Comparison of ENCODE assay signal across 9 cellular contexts in the genomic region with DNA sequence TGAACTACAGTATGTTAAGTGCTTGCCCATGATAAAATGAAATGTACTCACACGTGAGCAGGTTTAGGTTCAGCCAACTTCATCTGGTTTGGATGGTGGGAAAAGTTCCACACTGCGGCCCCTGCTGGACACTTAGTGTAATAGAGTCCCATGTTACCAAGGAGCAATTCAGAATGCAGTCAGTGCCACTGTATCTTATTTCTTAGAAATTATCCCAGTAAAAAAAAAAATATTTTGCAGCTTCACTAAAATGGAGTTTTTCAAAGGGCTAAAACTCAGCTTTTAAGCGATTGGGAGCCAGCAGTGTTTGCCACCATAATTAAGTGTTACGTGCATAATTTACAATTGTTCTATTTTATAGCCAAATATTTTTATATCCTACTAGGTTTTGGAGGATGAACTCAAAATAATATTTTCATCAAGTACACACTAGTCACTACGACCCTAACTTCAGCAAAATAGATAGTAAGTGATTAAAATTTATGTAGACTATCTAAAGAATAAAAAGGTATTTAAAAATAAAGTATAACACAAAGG.
DNase-seq lines count a peak whose midpoint lies in the region; ATAC-seq, FAIRE-seq and TF ChIP-seq lines count a peak whose summit lies in the region.
"Had no signal": no experiment of that assay in that cellular context is flagged by ENCODE, and none has a peak within 500 bp of the region (broad histone marks: within the 10 kb centered on the region; RNA-seq: fewer than 3 reads in every experiment).

No MANE protein-coding gene starts in this region.

- CTCF ChIA-PET in AG04450 (lab: Charles Lee) (interaction anchor here (0.6 to 5.7 kb wide), 20 partner anchors 10 to 829 kb away, joined by 3 to 42 read pairs (median 4); no protein-coding TSS in a partner anchor), activated B cell treated with CpG ODN at 0.5 μM for 24 hours (lab: Charles Lee) (interaction anchor here (1.0 to 2.6 kb wide), 5 partner anchors 12 to 642 kb away, joined by 5 to 20 read pairs (median 7); no protein-coding TSS in a partner anchor)

- H3K4me3 Mint-ChIP-seq in activated B cell treated with CpG ODN at 0.5 μM for 24 hours, result no peak overlapping the region
- H3K4me3 Mint-ChIP-seq in memory B cell, result no peak overlapping the region
- H3K4me3 Mint-ChIP-seq: IgD-negative memory B cell had no signal

- TF ChIP-seq CTCF in AG04450 (IDR thresholded peaks at IDR 0.05; ENCODE audit: low read depth, low read length) (peak; percentile 89), NB4 (IDR thresholded peaks at IDR 0.05; ENCODE audit: low read depth, low read length) (peak; percentile 77), activated B cell treated with CpG ODN at 0.5 μM for 24 hours (IDR thresholded peaks at IDR 0.05) (peak; percentile 37), suprapubic skin (IDR thresholded peaks at IDR 0.05) (peak; percentile 59 to 61)

- H3K9me3 Mint-ChIP-seq in activated B cell treated with CpG ODN at 0.5 μM for 24 hours, result no peaks in the 10 kb centered on the region
- H3K9me3 Mint-ChIP-seq in memory B cell, result no peaks in the 10 kb centered on the region
- H3K9me3 Mint-ChIP-seq: IgD-negative memory B cell had no signal

- peak; percentile 24 for DNase-seq in AG04450 (ENCODE audit: low read depth, low spot score)
- no peak for DNase-seq in GM12892 (ENCODE audit: insufficient read length)
- DNase-seq in NB4 (ENCODE audit: low read depth), result peak; percentile 66
- no peak for DNase-seq in activated B cell treated with CpG ODN at 0.5 μM for 24 hours
- peak; percentile 16 to 17 for DNase-seq in memory B cell (ENCODE audit: low spot score in 2 of 2)
- no peak for DNase-seq in suprapubic skin (ENCODE audit: low spot score in 2 of 2)

- H3K27ac Mint-ChIP-seq in activated B cell treated with CpG ODN at 0.5 μM for 24 hours, result no peak overlapping the region
- no peak overlapping the region for H3K27ac Mint-ChIP-seq in memory B cell
- H3K27ac Mint-ChIP-seq: IgD-negative memory B cell had no signal

- H3K9me3 ChIP-seq in AG04450 (ENCODE audit: control insufficient read depth, insufficient read depth, low read length) (no peaks in the 10 kb centered on the region), suprapubic skin (no peaks in the 10 kb centered on the region)

- ATAC-seq in HG02642 (IDR thresholded peaks at IDR 0.05; ENCODE audit: poor library complexity, unreplicated experiment) (peak; percentile 91), activated B cell treated with CpG ODN at 0.5 μM for 24 hours (ENCODE audit: low read depth) (peak; percentile 81), memory B cell (ENCODE audit: low read depth) (peak; percentile 47)

- H3K27me3 Mint-ChIP-seq in activated B cell treated with CpG ODN at 0.5 μM for 24 hours (no peaks in the 10 kb centered on the region), memory B cell (no peaks in the 10 kb centered on the region)
- H3K27me3 Mint-ChIP-seq: IgD-negative memory B cell had no signal

- H3K36me3 Mint-ChIP-seq in activated B cell treated with CpG ODN at 0.5 μM for 24 hours (ENCODE audit: low read depth) (no peaks in the 10 kb centered on the region), memory B cell (no peaks in the 10 kb centered on the region)
- H3K36me3 Mint-ChIP-seq: IgD-negative memory B cell had no signal

- no peaks in the 10 kb centered on the region for H3K4me1 ChIP-seq in suprapubic skin

- no peaks in the 10 kb centered on the region for H3K36me3 ChIP-seq in suprapubic skin

- 31% methylated on average over 5 of the region's 5 CpGs for WGBS in suprapubic skin

- intact Hi-C loops in activated B cell treated with CpG ODN at 0.5 μM for 24 hours (cut with micrococcal nuclease), result loop anchor here (1.0 to 2.0 kb wide), 6 partner anchors 223 to 714 kb away; a partner anchor contains a TSS

- TF ChIP-seq POLR2A in GM12892 (IDR thresholded peaks at IDR 0.05; ENCODE audit: low read depth, low read length) (no peak), NB4 (IDR thresholded peaks at IDR 0.05; ENCODE audit: extremely low read depth, insufficient read length) (no peak), suprapubic skin (IDR thresholded peaks at IDR 0.05) (no peak)

- FAIRE-seq in GM12892 (lab: Jason Lieb, UNC) (peak; percentile 80), endometrium (lab: Jason Lieb, UNC) (peak; percentile 35)

- H3K27ac ChIP-seq in AG04450 (ENCODE audit: low read depth, low read length) (no peak overlapping the region), suprapubic skin (no peak overlapping the region)

- POLR2A ChIA-PET in AG04450 (lab: Yijun Ruan, JAX), result no interaction called here
- POLR2A ChIA-PET in activated B cell treated with CpG ODN at 0.5 μM for 24 hours (lab: Charles Lee), result no interaction called here

- H3K4me1 Mint-ChIP-seq in activated B cell treated with CpG ODN at 0.5 μM for 24 hours, result peaks cover 11% of the 10 kb centered on the region
- H3K4me1 Mint-ChIP-seq in memory B cell, result no peaks in the 10 kb centered on the region
- H3K4me1 Mint-ChIP-seq: IgD-negative memory B cell had no signal

- TF ChIP-seq EP300 in suprapubic skin (IDR thresholded peaks at IDR 0.05), result no peak

- H3K4me3 ChIP-seq in AG04450 (ENCODE audit: low read depth, low read length) (no peak overlapping the region), NB4 (ENCODE audit: low read depth, low read length) (no peak overlapping the region), suprapubic skin (no peak overlapping the region)

- H3K27me3 ChIP-seq in AG04450 (ENCODE audit: control insufficient read depth, insufficient read depth, low read length) (no peaks in the 10 kb centered on the region), suprapubic skin (no peaks in the 10 kb centered on the region)

Comparison
In these comparisons a context has a peak if more than half of its experiments do, and no peak if none do; other contexts are left out.
1. DNase-seq: peak in AG04450 (single experiment), NB4 (single experiment) and memory B cell (2 of 2); none in GM12892 (single experiment), activated B cell treated with CpG ODN at 0.5 μM for 24 hours (single experiment) and suprapubic skin (0 of 2).
2. CTCF ChIP-seq: peak in every context shown above with its lines; median percentile 89 in AG04450; 77 in NB4; 60 in suprapubic skin; 37 in activated B cell treated with CpG ODN at 0.5 μM for 24 hours.
3. Peak in every context shown above with its lines, with median percentiles within 50 percentile points of each other: ATAC-seq.